Comparison of ENCODE assay signal across 21 cellular contexts in the genomic region with DNA sequence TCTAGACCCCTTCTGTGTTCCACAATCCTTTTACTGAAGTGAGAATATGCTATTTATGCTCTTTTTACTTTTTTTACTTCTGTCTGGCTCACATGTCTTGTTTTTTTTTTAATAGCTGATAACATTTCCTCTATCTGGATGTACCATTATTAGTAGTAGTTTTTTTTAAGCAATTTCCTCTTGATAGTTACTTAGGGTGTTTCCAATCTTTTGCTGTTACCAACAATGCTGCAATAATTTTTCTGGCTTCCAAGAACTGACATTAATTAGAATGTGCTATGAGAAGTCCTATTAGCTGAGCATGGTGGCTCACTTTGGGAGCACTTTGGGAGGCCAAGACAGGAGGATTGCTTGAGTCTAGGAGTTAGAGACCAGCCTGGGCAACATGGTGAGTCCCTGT. TPM values are rescaled to one million over a fixed set of nuclear protein-coding genes. Genes with fewer than 3 reads are reported as not detected.
DNase-seq lines count a peak whose midpoint lies in the region; ATAC-seq and TF ChIP-seq lines count a peak whose summit lies in the region.
"Had no signal": no experiment of that assay in that cellular context is flagged by ENCODE, and none has a peak within 500 bp of the region (broad histone marks: within the 10 kb centered on the region; RNA-seq: fewer than 3 reads in every experiment).

No MANE protein-coding gene starts in this region.

- DNase-seq in activated T-helper 2 cell treated with anti-CD3 and anti-CD28 coated beads, Interferon-gamma antibody, Interleukin-2, Interleukin-4, amounts not matched to agents 10 μg/mL and 5 μg/mL and 100 μg/mL, durations not matched to agents 14 hours and 24 hours and 36 hours (ENCODE audit: low spot score): no peak
- DNase-seq in right atrium auricular region (ENCODE audit: low spot score) (no peak), spleen (no peak)
- no peak for DNase-seq in CD4-positive, alpha-beta T cell
- no peak for DNase-seq in stimulated activated CD4-positive, alpha-beta T cell treated with anti-CD3 and anti-CD28 coated beads, Interleukin-4, amount 100 ng/mL, for 1 hour
- DNase-seq: ACHN; activated CD4-positive, alpha-beta T cell treated with anti-CD3 and anti-CD28 coated beads, Interleukin-2, amount 10 ng/mL, durations not matched to agents 24 days and 14 days; CD4-positive, CD25-positive, alpha-beta regulatory T cell; foreskin keratinocyte; NCI-H187 treated with DMSO at 0.1 percent for 48 hours; NCI-H2227 treated with DMSO at 0.1 percent for 48 hours; NCI-H774; SHP77; stimulated activated CD4-positive, alpha-beta T cell treated with anti-CD3 and anti-CD28 coated beads, Interleukin-4, amount 100 ng/mL, for 24 hours; stimulated activated naive CD8-positive, alpha-beta T cell treated with anti-CD3 and anti-CD28 coated beads, Interleukin-15, amount 100 ng/mL, for 72 hours; T-helper 1 cell had no signal

- H3K4me3 Mint-ChIP-seq in activated T-helper 2 cell treated with anti-CD3 and anti-CD28 coated beads, Interferon-gamma antibody, Interleukin-2, Interleukin-4, amounts not matched to agents 10 μg/mL and 5 μg/mL and 100 μg/mL, durations not matched to agents 14 hours and 24 hours and 36 hours (ENCODE audit: low read depth): no peak overlapping the region
- H3K4me3 Mint-ChIP-seq in CD4-positive, alpha-beta T cell: no peak overlapping the region
- H3K4me3 Mint-ChIP-seq: activated CD4-positive, alpha-beta T cell treated with anti-CD3 and anti-CD28 coated beads, Interleukin-2, amount 10 ng/mL, durations not matched to agents 24 days and 14 days; CD4-positive, CD25-positive, alpha-beta regulatory T cell; nephron; stimulated activated naive CD8-positive, alpha-beta T cell treated with anti-CD3 and anti-CD28 coated beads, Interleukin-15, amount 100 ng/mL, for 72 hours had no signal

- H3K4me3 ChIP-seq in BLaER1 treated with 17β-estradiol and CSF1 and Interleukin-3, amounts not matched to agents 10 nM and 100 nM: no peak overlapping the region
- H3K4me3 ChIP-seq in right atrium auricular region (no peak overlapping the region), spleen (no peak overlapping the region)

- H3K9ac ChIP-seq in BLaER1 treated with 17β-estradiol and CSF1 and Interleukin-3, amounts not matched to agents 10 nM and 100 nM: 0 out of 22 replicates have a peak overlapping the region, but pooled peaks of 1 of the 11 experiments have one; percentile 19
- H3K9ac ChIP-seq: KMS-11 had no signal

- H4K20me1 ChIP-seq in BLaER1 treated with 17β-estradiol and CSF1 and Interleukin-3, amounts not matched to agents 10 nM and 100 nM: peaks cover 0 to 62% (median 0%) of the 10 kb centered on the region in 11 experiments; a peak in 4 of 22 replicates

- H3K27me3 ChIP-seq in BLaER1 treated with 17β-estradiol and CSF1 and Interleukin-3, amounts not matched to agents 10 nM and 100 nM: no peaks in the 10 kb centered on the region
- no peaks in the 10 kb centered on the region for H3K27me3 ChIP-seq in right atrium auricular region
- no peaks in the 10 kb centered on the region for H3K27me3 ChIP-seq in spleen (replicated peaks in 1 of 7)
- no peaks in the 10 kb centered on the region for H3K27me3 ChIP-seq in CD4-positive, alpha-beta T cell (ENCODE audit: control insufficient read depth, insufficient read depth, low read length)
- H3K27me3 ChIP-seq: foreskin keratinocyte had no signal

- no peaks in the 10 kb centered on the region for H3K27me3 Mint-ChIP-seq in activated T-helper 2 cell treated with anti-CD3 and anti-CD28 coated beads, Interferon-gamma antibody, Interleukin-2, Interleukin-4, amounts not matched to agents 10 μg/mL and 5 μg/mL and 100 μg/mL, durations not matched to agents 14 hours and 24 hours and 36 hours (ENCODE audit: low read depth)
- H3K27me3 Mint-ChIP-seq in CD4-positive, alpha-beta T cell: no peaks in the 10 kb centered on the region
- H3K27me3 Mint-ChIP-seq: activated CD4-positive, alpha-beta T cell treated with anti-CD3 and anti-CD28 coated beads, Interleukin-2, amount 10 ng/mL, durations not matched to agents 24 days and 14 days; CD4-positive, CD25-positive, alpha-beta regulatory T cell; stimulated activated naive CD8-positive, alpha-beta T cell treated with anti-CD3 and anti-CD28 coated beads, Interleukin-15, amount 100 ng/mL, for 72 hours had no signal

- no peak for ATAC-seq in CD4-positive, alpha-beta T cell (ENCODE audit: poor library complexity)
- ATAC-seq in GM18520 (IDR thresholded peaks at IDR 0.05; ENCODE audit: unreplicated experiment) (no peak), GM21825 (IDR thresholded peaks at IDR 0.05; ENCODE audit: unreplicated experiment) (no peak)
- ATAC-seq: stimulated activated naive CD8-positive, alpha-beta T cell treated with anti-CD3 and anti-CD28 coated beads, Interleukin-15, amount 100 ng/mL, for 72 hours had no signal

- H3K9me3 Mint-ChIP-seq in activated T-helper 2 cell treated with anti-CD3 and anti-CD28 coated beads, Interferon-gamma antibody, Interleukin-2, Interleukin-4, amounts not matched to agents 10 μg/mL and 5 μg/mL and 100 μg/mL, durations not matched to agents 14 hours and 24 hours and 36 hours: no peaks in the 10 kb centered on the region
- H3K9me3 Mint-ChIP-seq in CD4-positive, alpha-beta T cell: no peaks in the 10 kb centered on the region
- H3K9me3 Mint-ChIP-seq: activated CD4-positive, alpha-beta T cell treated with anti-CD3 and anti-CD28 coated beads, Interleukin-2, amount 10 ng/mL, durations not matched to agents 24 days and 14 days; CD4-positive, CD25-positive, alpha-beta regulatory T cell; nephron; stimulated activated naive CD8-positive, alpha-beta T cell treated with anti-CD3 and anti-CD28 coated beads, Interleukin-15, amount 100 ng/mL, for 72 hours had no signal

- peaks cover 31% of the 10 kb centered on the region for H3K36me3 Mint-ChIP-seq in activated T-helper 2 cell treated with anti-CD3 and anti-CD28 coated beads, Interferon-gamma antibody, Interleukin-2, Interleukin-4, amounts not matched to agents 10 μg/mL and 5 μg/mL and 100 μg/mL, durations not matched to agents 14 hours and 24 hours and 36 hours (ENCODE audit: low read depth)
- peaks cover 4% of the 10 kb centered on the region for H3K36me3 Mint-ChIP-seq in CD4-positive, alpha-beta T cell (ENCODE audit: low read depth)

- POLR2A ChIA-PET in CD4-positive, alpha-beta T cell (lab: Charles Lee): no interaction called here

- H3K4me1 Mint-ChIP-seq in activated T-helper 2 cell treated with anti-CD3 and anti-CD28 coated beads, Interferon-gamma antibody, Interleukin-2, Interleukin-4, amounts not matched to agents 10 μg/mL and 5 μg/mL and 100 μg/mL, durations not matched to agents 14 hours and 24 hours and 36 hours (ENCODE audit: low read depth): peaks cover 21% of the 10 kb centered on the region
- H3K4me1 Mint-ChIP-seq in CD4-positive, alpha-beta T cell (ENCODE audit: low read depth): peaks cover 4% of the 10 kb centered on the region

- H3K9me3 ChIP-seq in BLaER1 treated with 17β-estradiol and CSF1 and Interleukin-3, amounts not matched to agents 10 nM and 100 nM (replicated peaks in 1 of 11): no peaks in the 10 kb centered on the region
- H3K9me3 ChIP-seq in right atrium auricular region: no peaks in the 10 kb centered on the region
- H3K9me3 ChIP-seq in spleen: no peaks in the 10 kb centered on the region
- H3K9me3 ChIP-seq in CD4-positive, alpha-beta T cell (ENCODE audit: control insufficient read depth, low read length): no peaks in the 10 kb centered on the region

- intact Hi-C loops in activated T-helper 2 cell treated with anti-CD3 and anti-CD28 coated beads, Interferon-gamma antibody, Interleukin-2, Interleukin-4, amounts not matched to agents 10 μg/mL and 5 μg/mL and 100 μg/mL, durations not matched to agents 14 hours and 24 hours and 36 hours (cut with micrococcal nuclease): no loop called here
- intact Hi-C loops in spleen (cut with DNase I; ENCODE audit: low total_unique reads): no loop called here
- intact Hi-C loops in CD4-positive, alpha-beta T cell (cut with DNase I, micrococcal nuclease): loop anchor here in 1 of 2 experiments (10.0 kb wide), 1 partner anchor 47 kb away; no protein-coding TSS in a partner anchor

- CTCF ChIA-PET in CD4-positive, alpha-beta T cell (lab: Charles Lee): interaction anchor here (1.8 kb wide), 1 partner anchor 32 kb away, joined by 5 read pairs; a partner anchor contains a TSS

- H3K4me1 ChIP-seq in BLaER1 treated with 17β-estradiol and CSF1 and Interleukin-3, amounts not matched to agents 10 nM and 100 nM: peaks cover 34 to 80% (median 54%) of the 10 kb centered on the region in 10 experiments
- H3K4me1 ChIP-seq in right atrium auricular region: peaks cover 0 to 37% of the 10 kb centered on the region in 2 donors
- H3K4me1 ChIP-seq in spleen: peaks cover 6 to 98% (median 58%) of the 10 kb centered on the region in 6 donors
- H3K4me1 ChIP-seq: foreskin keratinocyte had no signal

- H3K27ac ChIP-seq in BLaER1 treated with 17β-estradiol and CSF1 and Interleukin-3, amounts not matched to agents 10 nM and 100 nM: peak overlapping the region in 4 of 11 experiments; percentile 42 to 53 (median 50); a peak in 6 of 22 replicates
- peak overlapping the region; percentile 38 to 74 for H3K27ac ChIP-seq in right atrium auricular region
- peak overlapping the region in 7 of 8 donors; percentile 16 to 79 (median 61) for H3K27ac ChIP-seq in spleen
- H3K27ac ChIP-seq in CD4-positive, alpha-beta T cell (ENCODE audit: low read depth, low read length): no peak overlapping the region
- H3K27ac ChIP-seq: foreskin keratinocyte, KMS-11 had no signal

- peak overlapping the region; percentile 60 for H3K27ac Mint-ChIP-seq in activated T-helper 2 cell treated with anti-CD3 and anti-CD28 coated beads, Interferon-gamma antibody, Interleukin-2, Interleukin-4, amounts not matched to agents 10 μg/mL and 5 μg/mL and 100 μg/mL, durations not matched to agents 14 hours and 24 hours and 36 hours
- H3K27ac Mint-ChIP-seq in CD4-positive, alpha-beta T cell: no peak overlapping the region
- H3K27ac Mint-ChIP-seq: activated CD4-positive, alpha-beta T cell treated with anti-CD3 and anti-CD28 coated beads, Interleukin-2, amount 10 ng/mL, durations not matched to agents 24 days and 14 days; nephron; stimulated activated naive CD8-positive, alpha-beta T cell treated with anti-CD3 and anti-CD28 coated beads, Interleukin-15, amount 100 ng/mL, for 72 hours had no signal

- TF ChIP-seq POLR2A in spleen (IDR thresholded peaks at IDR 0.05): no peak

- peak overlapping the region in 8 of 11 experiments; percentile 3 to 89 (median 84); a peak in 15 of 22 replicates for H3K4me2 ChIP-seq in BLaER1 treated with 17β-estradiol and CSF1 and Interleukin-3, amounts not matched to agents 10 nM and 100 nM
- H3K4me2 ChIP-seq: KMS-11 had no signal

- H3K36me3 ChIP-seq in BLaER1 treated with 17β-estradiol and CSF1 and Interleukin-3, amounts not matched to agents 10 nM and 100 nM: no peaks in the 10 kb centered on the region
- H3K36me3 ChIP-seq in right atrium auricular region: no peaks in the 10 kb centered on the region
- H3K36me3 ChIP-seq in spleen: no peaks in the 10 kb centered on the region

- TF ChIP-seq CTCF in right atrium auricular region (IDR thresholded peaks at IDR 0.05): no peak
- no peak for TF ChIP-seq CTCF in spleen (IDR thresholded peaks at IDR 0.05 in 8 of 11, conservative IDR thresholded peaks at IDR 0.05 in 3 of 11)
- no peak for TF ChIP-seq CTCF in CD4-positive, alpha-beta T cell (IDR thresholded peaks at IDR 0.05)

RNA-seq across cellular contexts. Expression of a gene that starts 32.0 kb away (rescaled TPM):
- 96.5 and 101 TPM in 2 replicates for total RNA-seq in activated T-helper 2 cell treated with anti-CD3 and anti-CD28 coated beads, Interferon-gamma antibody, Interleukin-2, Interleukin-4, amounts not matched to agents 10 μg/mL and 5 μg/mL and 100 μg/mL, durations not matched to agents 14 hours and 24 hours and 36 hours
- total RNA-seq in right atrium auricular region: 10 to 100 TPM in 1 of 2 donors, 1 to 10 TPM in 1; 7.9 to 10.2 TPM
- 100 to 1,000 TPM in 1 of 7 donors, 10 to 100 TPM in 6; 35.2 to 100 (median 58.7) TPM for total RNA-seq in spleen
- polyA plus RNA-seq in spleen: 10 to 100 TPM in 2 of 3 donors, 1 to 10 TPM in 1; 6.4 to 24.0 (median 12.0) TPM
- total RNA-seq in CD4-positive, alpha-beta T cell: 10 to 100 TPM; 19.4 to 25.3 TPM
